Comparison of ENCODE assay signal across 1 cellular context in genomic region chr15:48366574-48367312, GRCh38.
TF ChIP-seq lines count a peak whose summit lies in the region.

No MANE protein-coding gene starts in this region.

TF ChIP-seq in GM23338, 12 proteins besides CTCF, POLR2A, EP300 and RAD21 (continued from another document):
- no peak for TF ChIP-seq ZNF462 (CRISPR knock-in tag; IDR thresholded peaks at IDR 0.05)
